1 cellular context compared by ENCODE assay signal in genomic region chr9:33044162-33044673, GRCh38.
A peak's percentile ranks its signal among the peaks of the same experiment; 100 is the strongest.
TF ChIP-seq lines count a peak whose summit lies in the region.

No MANE protein-coding gene starts in this region.

TF ChIP-seq in GM12878, 131 proteins besides CTCF, POLR2A, EP300 and RAD21 (continued from another document):
- TF ChIP-seq RELB (IDR thresholded peaks at IDR 0.05; ENCODE audit: low read depth) (no peak), NBN (IDR thresholded peaks at IDR 0.05) (peak; percentile 74; the same call in 1 of the 2 replicates), IRF4 (IDR thresholded peaks at IDR 0.05; ENCODE audit: low read depth, low read length) (0 out of 2 replicates have a peak, but pooled peaks have one; percentile 13), FOS (IDR thresholded peaks at IDR 0.05; ENCODE audit: borderline replicate concordance, extremely low read depth, insufficient read length) (no peak), ESRRA (IDR thresholded peaks at IDR 0.05; ENCODE audit: low read length) (no peak), GATAD2B (conservative IDR thresholded peaks at IDR 0.05; ENCODE audit: low read depth) (no peak), RUNX3 (IDR thresholded peaks at IDR 0.05; ENCODE audit: low read length) (peak; percentile 47), POLR2AphosphoS5 (IDR thresholded peaks at IDR 0.05; ENCODE audit: low read length) (peak; percentile 75), CREM (IDR thresholded peaks at IDR 0.05; ENCODE audit: low read depth) (peak; percentile 94), EED (IDR thresholded peaks at IDR 0.05; ENCODE audit: low read depth) (0 out of 2 replicates have a peak, but pooled peaks have one; percentile 24), EGR1 (IDR thresholded peaks at IDR 0.05; ENCODE audit: borderline replicate concordance in 1 of 2, low read depth in 2 of 2, low read length in 2 of 2) (0 out of 3 replicates have a peak, but pooled peaks of 1 of the 2 experiments have one; percentile 5), SPI1 (IDR thresholded peaks at IDR 0.05; ENCODE audit: borderline replicate concordance, insufficient read depth, low read depth, low read length) (peak; percentile 53; the same call in 1 of the 2 replicates), BHLHE40 (IDR thresholded peaks at IDR 0.05; ENCODE audit: borderline replicate concordance in 1 of 2, low read depth in 2 of 2, low read length in 1 of 2) (peak in 1 of 2 experiments; percentile 30; a peak in 1 of 4 replicates), YY1 (IDR thresholded peaks at IDR 0.05; ENCODE audit: low read depth, low read length) (no peak), JUND (IDR thresholded peaks at IDR 0.05; ENCODE audit: low read depth, low read length) (peak; percentile 67), ETV6 (conservative IDR thresholded peaks at IDR 0.05 in 1 of 2, IDR thresholded peaks at IDR 0.05 in 1 of 2; ENCODE audit: borderline replicate concordance in 1 of 2, low read depth in 1 of 2) (no peak), PAX5 (IDR thresholded peaks at IDR 0.05; ENCODE audit: borderline replicate concordance, low read depth, low read length) (peak; percentile 46; the same call in 1 of the 2 replicates), JUNB (IDR thresholded peaks at IDR 0.05) (no peak), BCL11A (IDR thresholded peaks at IDR 0.05; ENCODE audit: low read depth, low read length) (0 out of 2 replicates have a peak, but pooled peaks have one; percentile 18), WRNIP1 (IDR thresholded peaks at IDR 0.05; ENCODE audit: borderline replicate concordance, low read depth, low read length) (no peak), ATF7 (IDR thresholded peaks at IDR 0.05; ENCODE audit: low read depth) (peak; percentile 96), NR2C2 (IDR thresholded peaks at IDR 0.05; ENCODE audit: borderline replicate concordance, control insufficient read depth, insufficient read length, low read depth) (no peak), POU2F2 (IDR thresholded peaks at IDR 0.05; ENCODE audit: borderline replicate concordance, low read depth, low read length) (0 out of 3 replicates have a peak, but pooled peaks have one; percentile 52), POLR2AphosphoS2 (IDR thresholded peaks at IDR 0.05; ENCODE audit: low read depth, low read length) (peak; percentile 62), RCOR1 (conservative IDR thresholded peaks at IDR 0.05; ENCODE audit: low read depth, low read length) (no peak), NR2C1 (IDR thresholded peaks at IDR 0.05) (no peak), PML (IDR thresholded peaks at IDR 0.05; ENCODE audit: low read length) (0 out of 2 replicates have a peak, but pooled peaks have one; percentile 46), MEF2B (IDR thresholded peaks at IDR 0.05; ENCODE audit: partially characterized antibody, poor library complexity, severe bottlenecking) (no peak), NRF1 (conservative IDR thresholded peaks at IDR 0.05; ENCODE audit: low read depth, low read length) (peak; percentile 51), ZNF687 (IDR thresholded peaks at IDR 0.05) (0 out of 2 replicates have a peak, but pooled peaks have one; percentile 33), SREBF2 (IDR thresholded peaks at IDR 0.05; ENCODE audit: low read length) (no peak), ZSCAN29 (IDR thresholded peaks at IDR 0.05) (no peak), CREB1 (IDR thresholded peaks at IDR 0.05; ENCODE audit: low read depth) (peak; percentile 95), ZNF274 (IDR thresholded peaks at IDR 0.05; ENCODE audit: insufficient read depth, insufficient read length) (no peak), HDGF (IDR thresholded peaks at IDR 0.05) (no peak), ZZZ3 (IDR thresholded peaks at IDR 0.05; ENCODE audit: control insufficient read depth, insufficient read length, low read depth) (no peak), SMAD5 (IDR thresholded peaks at IDR 0.05; ENCODE audit: low read depth) (no peak), BMI1 (IDR thresholded peaks at IDR 0.05; ENCODE audit: borderline replicate concordance) (no peak), TCF3 (IDR thresholded peaks at IDR 0.05; ENCODE audit: borderline replicate concordance, insufficient read depth, low read depth, low read length) (0 out of 2 replicates have a peak, but pooled peaks have one; percentile 15), MXI1 (IDR thresholded peaks at IDR 0.05; ENCODE audit: low read depth, low read length) (peak; percentile 45; the same call in 1 of the 2 replicates), BACH1 (IDR thresholded peaks at IDR 0.05; ENCODE audit: borderline replicate concordance) (0 out of 2 replicates have a peak, but pooled peaks have one; percentile 48), IKZF1 (conservative IDR thresholded peaks at IDR 0.05) (peak; percentile 48; the same call in 1 of the 2 replicates), SIN3A (IDR thresholded peaks at IDR 0.05; ENCODE audit: low read depth, low read length) (no peak), ZBTB4 (CRISPR knock-in tag; IDR thresholded peaks at IDR 0.05) (no peak), TAF1 (IDR thresholded peaks at IDR 0.05; ENCODE audit: borderline replicate concordance, low read depth, low read length) (0 out of 2 replicates have a peak, but pooled peaks have one; percentile 5), DPF2 (IDR thresholded peaks at IDR 0.05) (0 out of 2 replicates have a peak, but pooled peaks have one; percentile 16), HCFC1 (IDR thresholded peaks at IDR 0.05; ENCODE audit: low read length) (no peak)
- TF ChIP-seq, protein P1, sequence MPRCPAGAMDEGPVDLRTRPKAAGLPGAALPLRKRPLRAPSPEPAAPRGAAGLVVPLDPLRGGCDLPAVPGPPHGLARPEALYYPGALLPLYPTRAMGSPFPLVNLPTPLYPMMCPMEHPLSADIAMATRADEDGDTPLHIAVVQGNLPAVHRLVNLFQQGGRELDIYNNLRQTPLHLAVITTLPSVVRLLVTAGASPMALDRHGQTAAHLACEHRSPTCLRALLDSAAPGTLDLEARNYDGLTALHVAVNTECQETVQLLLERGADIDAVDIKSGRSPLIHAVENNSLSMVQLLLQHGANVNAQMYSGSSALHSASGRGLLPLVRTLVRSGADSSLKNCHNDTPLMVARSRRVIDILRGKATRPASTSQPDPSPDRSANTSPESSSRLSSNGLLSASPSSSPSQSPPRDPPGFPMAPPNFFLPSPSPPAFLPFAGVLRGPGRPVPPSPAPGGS (IDR thresholded peaks at IDR 0.05; ENCODE audit: borderline replicate concordance, insufficient read depth, low read depth, low read length, poor library complexity, severe bottlenecking): peak; percentile 45
- TF ChIP-seq, protein P2, sequence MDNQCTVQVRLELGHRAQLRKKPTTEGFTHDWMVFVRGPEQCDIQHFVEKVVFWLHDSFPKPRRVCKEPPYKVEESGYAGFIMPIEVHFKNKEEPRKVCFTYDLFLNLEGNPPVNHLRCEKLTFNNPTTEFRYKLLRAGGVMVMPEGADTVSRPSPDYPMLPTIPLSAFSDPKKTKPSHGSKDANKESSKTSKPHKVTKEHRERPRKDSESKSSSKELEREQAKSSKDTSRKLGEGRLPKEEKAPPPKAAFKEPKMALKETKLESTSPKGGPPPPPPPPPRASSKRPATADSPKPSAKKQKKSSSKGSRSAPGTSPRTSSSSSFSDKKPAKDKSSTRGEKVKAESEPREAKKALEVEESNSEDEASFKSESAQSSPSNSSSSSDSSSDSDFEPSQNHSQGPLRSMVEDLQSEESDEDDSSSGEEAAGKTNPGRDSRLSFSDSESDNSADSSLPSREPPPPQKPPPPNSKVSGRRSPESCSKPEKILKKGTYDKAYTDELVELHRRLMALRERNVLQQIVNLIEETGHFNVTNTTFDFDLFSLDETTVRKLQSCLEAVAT (IDR thresholded peaks at IDR 0.05): 0 out of 2 replicates have a peak, but pooled peaks have one; percentile 8
- TF ChIP-seq, protein P3, sequence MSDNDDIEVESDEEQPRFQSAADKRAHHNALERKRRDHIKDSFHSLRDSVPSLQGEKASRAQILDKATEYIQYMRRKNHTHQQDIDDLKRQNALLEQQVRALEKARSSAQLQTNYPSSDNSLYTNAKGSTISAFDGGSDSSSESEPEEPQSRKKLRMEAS (IDR thresholded peaks at IDR 0.05; ENCODE audit: low read depth, low read length): no peak
- TF ChIP-seq, protein P4, sequence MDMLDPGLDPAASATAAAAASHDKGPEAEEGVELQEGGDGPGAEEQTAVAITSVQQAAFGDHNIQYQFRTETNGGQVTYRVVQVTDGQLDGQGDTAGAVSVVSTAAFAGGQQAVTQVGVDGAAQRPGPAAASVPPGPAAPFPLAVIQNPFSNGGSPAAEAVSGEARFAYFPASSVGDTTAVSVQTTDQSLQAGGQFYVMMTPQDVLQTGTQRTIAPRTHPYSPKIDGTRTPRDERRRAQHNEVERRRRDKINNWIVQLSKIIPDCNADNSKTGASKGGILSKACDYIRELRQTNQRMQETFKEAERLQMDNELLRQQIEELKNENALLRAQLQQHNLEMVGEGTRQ (IDR thresholded peaks at IDR 0.05; ENCODE audit: borderline replicate concordance, low read depth, low read length): no peak
